ENCODE assay signal across 10 cellular contexts in genomic region chr9:133119039-133119438, GRCh38. TPM values are rescaled to one million over a fixed set of nuclear protein-coding genes. Genes with fewer than 3 reads are reported as not detected.
A peak's percentile ranks its signal among the peaks of the same experiment; 100 is the strongest.
DNase-seq lines count a peak whose midpoint lies in the region; ATAC-seq and TF ChIP-seq lines count a peak whose summit lies in the region.
"Had no signal": no experiment of that assay in that cellular context is flagged by ENCODE, and none has a peak within 500 bp of the region (broad histone marks: within the 10 kb centered on the region; RNA-seq: fewer than 3 reads in every experiment).

No MANE protein-coding gene starts in this region.

- H3K4me1 ChIP-seq in thyroid gland, result peaks cover 64 to 84% of the 10 kb centered on the region in 2 donors

- no peak for TF ChIP-seq POLR2A in thyroid gland (IDR thresholded peaks at IDR 0.05)

- peaks cover 6% of the 10 kb centered on the region for H3K36me3 Mint-ChIP-seq in activated CD8-positive, alpha-beta T cell treated with anti-CD3 and anti-CD28 coated beads for 36 hours (ENCODE audit: low read depth)
- H3K36me3 Mint-ChIP-seq in activated CD8-positive, alpha-beta T cell treated with anti-CD3 and anti-CD28 coated beads, Interleukin-2, amount 10 ng/mL, durations not matched to agents 7 days and 5 days (ENCODE audit: low read depth), result peaks cover 8% of the 10 kb centered on the region
- H3K36me3 Mint-ChIP-seq in mesothelial cell of epicardium, result no peaks in the 10 kb centered on the region

- WGBS in thyroid gland, 2 donors, result 53 to 65% methylated on average over 10 of the region's 10 CpGs

- no peaks in the 10 kb centered on the region for H3K9me3 ChIP-seq in thyroid gland
- H3K9me3 ChIP-seq: SJSA1 had no signal

- POLR2A ChIA-PET in activated CD8-positive, alpha-beta T cell treated with anti-CD3 and anti-CD28 coated beads for 36 hours (lab: Charles Lee), result interaction anchor here (1.0 to 2.8 kb wide), 4 partner anchors 14 to 83 kb away, joined by 3 to 9 read pairs (median 4); no protein-coding TSS in a partner anchor
- POLR2A ChIA-PET in activated CD8-positive, alpha-beta T cell treated with anti-CD3 and anti-CD28 coated beads, Interleukin-2, amount 10 ng/mL, durations not matched to agents 7 days and 5 days (lab: Charles Lee), result interaction anchor here (0.8 to 1.7 kb wide), 5 partner anchors 12 to 88 kb away, joined by 3 to 8 read pairs (median 4); partner anchors contain the start of gene GTF3C5

- H3K27me3 ChIP-seq in thyroid gland, result no peaks in the 10 kb centered on the region
- H3K27me3 ChIP-seq: SJSA1 had no signal

- CTCF ChIA-PET in activated CD8-positive, alpha-beta T cell treated with anti-CD3 and anti-CD28 coated beads for 36 hours (lab: Charles Lee), result interaction anchor here (1.2 to 22.4 kb wide), 3 partner anchors 14 to 27 kb away, joined by 4 to 376 read pairs (median 5); no protein-coding TSS in a partner anchor
- CTCF ChIA-PET in activated CD8-positive, alpha-beta T cell treated with anti-CD3 and anti-CD28 coated beads, Interleukin-2, amount 10 ng/mL, durations not matched to agents 7 days and 5 days (lab: Charles Lee), result interaction anchor here (0.9 to 22.3 kb wide), 4 partner anchors 12 to 97 kb away, joined by 3 to 421 read pairs (median 4); no protein-coding TSS in a partner anchor

- H3K9me3 Mint-ChIP-seq in activated CD8-positive, alpha-beta T cell treated with anti-CD3 and anti-CD28 coated beads for 36 hours, result no peaks in the 10 kb centered on the region
- no peaks in the 10 kb centered on the region for H3K9me3 Mint-ChIP-seq in activated CD8-positive, alpha-beta T cell treated with anti-CD3 and anti-CD28 coated beads, Interleukin-2, amount 10 ng/mL, durations not matched to agents 7 days and 5 days (ENCODE audit: insufficient read depth)
- no peaks in the 10 kb centered on the region for H3K9me3 Mint-ChIP-seq in mesothelial cell of epicardium

- DNase-seq in activated CD8-positive, alpha-beta T cell treated with anti-CD3 and anti-CD28 coated beads for 36 hours, result no peak
- DNase-seq in activated CD8-positive, alpha-beta T cell treated with anti-CD3 and anti-CD28 coated beads, Interleukin-2, amount 10 ng/mL, durations not matched to agents 7 days and 5 days, result no peak
- DNase-seq in dermis microvascular lymphatic vessel endothelial cell (ENCODE audit: low read depth in 2 of 2) (peak; percentile 90 to 92), mesothelial cell of epicardium (ENCODE audit: low spot score in 2 of 2, unreplicated experiment in 2 of 2) (no peak), thyroid gland (peak in 1 of 2 donors; percentile 41), kidney glomerular epithelial cell (lab: John Stamatoyannopoulos, UW) (no peak), NCI-H82 treated with DMSO at 0.1 percent for 48 hours (lab: John Stamatoyannopoulos, UW; ENCODE audit: unreplicated experiment) (no peak)
- DNase-seq: cortex of kidney had no signal

- no peaks in the 10 kb centered on the region for H3K36me3 ChIP-seq in thyroid gland
- H3K36me3 ChIP-seq: SJSA1 had no signal

- H3K4me1 Mint-ChIP-seq in activated CD8-positive, alpha-beta T cell treated with anti-CD3 and anti-CD28 coated beads for 36 hours (ENCODE audit: low read depth), result peaks cover 70% of the 10 kb centered on the region
- H3K4me1 Mint-ChIP-seq in activated CD8-positive, alpha-beta T cell treated with anti-CD3 and anti-CD28 coated beads, Interleukin-2, amount 10 ng/mL, durations not matched to agents 7 days and 5 days (ENCODE audit: low read depth), result peaks cover 82% of the 10 kb centered on the region
- H3K4me1 Mint-ChIP-seq in mesothelial cell of epicardium, result peaks cover 56% of the 10 kb centered on the region

- H3K27ac Mint-ChIP-seq in activated CD8-positive, alpha-beta T cell treated with anti-CD3 and anti-CD28 coated beads for 36 hours, result no peak overlapping the region
- no peak overlapping the region for H3K27ac Mint-ChIP-seq in activated CD8-positive, alpha-beta T cell treated with anti-CD3 and anti-CD28 coated beads, Interleukin-2, amount 10 ng/mL, durations not matched to agents 7 days and 5 days
- H3K27ac Mint-ChIP-seq in mesothelial cell of epicardium, result peak overlapping the region; percentile 85

- H3K4me3 Mint-ChIP-seq in activated CD8-positive, alpha-beta T cell treated with anti-CD3 and anti-CD28 coated beads for 36 hours, result peak overlapping the region; percentile 39
- no peak overlapping the region for H3K4me3 Mint-ChIP-seq in activated CD8-positive, alpha-beta T cell treated with anti-CD3 and anti-CD28 coated beads, Interleukin-2, amount 10 ng/mL, durations not matched to agents 7 days and 5 days
- H3K4me3 Mint-ChIP-seq in mesothelial cell of epicardium, result peak overlapping the region; percentile 75

- ATAC-seq in activated CD8-positive, alpha-beta T cell treated with anti-CD3 and anti-CD28 coated beads for 36 hours, result no peak
- ATAC-seq in activated CD8-positive, alpha-beta T cell treated with anti-CD3 and anti-CD28 coated beads, Interleukin-2, amount 10 ng/mL, durations not matched to agents 7 days and 5 days, result no peak
- ATAC-seq in HG03442 (IDR thresholded peaks at IDR 0.05; ENCODE audit: unreplicated experiment), result no peak

- no peaks in the 10 kb centered on the region for H3K27me3 Mint-ChIP-seq in activated CD8-positive, alpha-beta T cell treated with anti-CD3 and anti-CD28 coated beads for 36 hours
- H3K27me3 Mint-ChIP-seq in activated CD8-positive, alpha-beta T cell treated with anti-CD3 and anti-CD28 coated beads, Interleukin-2, amount 10 ng/mL, durations not matched to agents 7 days and 5 days (ENCODE audit: low read depth), result no peaks in the 10 kb centered on the region
- H3K27me3 Mint-ChIP-seq in mesothelial cell of epicardium (ENCODE audit: low read depth), result no peaks in the 10 kb centered on the region

- H3K4me3 ChIP-seq in thyroid gland (replicated peaks in 1 of 3), result peak overlapping the region in 1 of 3 donors; percentile 83
- H3K4me3 ChIP-seq: SJSA1 had no signal

- peak overlapping the region; percentile 31 to 92 (median 86) for H3K27ac ChIP-seq in thyroid gland
- H3K27ac ChIP-seq: SJSA1 had no signal

- intact Hi-C loops in activated CD8-positive, alpha-beta T cell treated with anti-CD3 and anti-CD28 coated beads for 36 hours (cut with micrococcal nuclease), result no loop called here
- intact Hi-C loops in thyroid gland (cut with DNase I), result no loop called here

- no peak for TF ChIP-seq CTCF in activated CD8-positive, alpha-beta T cell treated with anti-CD3 and anti-CD28 coated beads for 36 hours (IDR thresholded peaks at IDR 0.05)
- TF ChIP-seq CTCF in mesothelial cell of epicardium (IDR thresholded peaks at IDR 0.05; ENCODE audit: unreplicated experiment), result no peak
- no peak for TF ChIP-seq CTCF in thyroid gland (IDR thresholded peaks at IDR 0.05)

RNA-seq across cellular contexts. Expression of gene RALGDS, which starts 2.0 kb away (rescaled TPM):
- 10 to 100 TPM; 80.5 to 88.2 TPM for total RNA-seq in activated CD8-positive, alpha-beta T cell treated with anti-CD3 and anti-CD28 coated beads for 36 hours
- total RNA-seq in activated CD8-positive, alpha-beta T cell treated with anti-CD3 and anti-CD28 coated beads, Interleukin-2, amount 10 ng/mL, durations not matched to agents 7 days and 5 days, result 100 to 1,000 TPM in 1 of 2 experiments, 10 to 100 TPM in 1; 85.7 to 102 TPM
- total RNA-seq in dermis microvascular lymphatic vessel endothelial cell, result 25.4 and 56.5 TPM in 2 replicates
- total RNA-seq in mesothelial cell of epicardium, result 78.9 to 83.5 TPM (median 82.9 TPM) in 3 replicates
- total RNA-seq in thyroid gland, result 10 to 100 TPM; 32.2 to 55.3 (median 43.5) TPM

RNA-seq across cellular contexts. Expression of gene GBGT1, which starts 44.7 kb away (rescaled TPM):
- 1 to 10 TPM; 3.6 to 4.1 TPM for total RNA-seq in activated CD8-positive, alpha-beta T cell treated with anti-CD3 and anti-CD28 coated beads for 36 hours
- total RNA-seq in activated CD8-positive, alpha-beta T cell treated with anti-CD3 and anti-CD28 coated beads, Interleukin-2, amount 10 ng/mL, durations not matched to agents 7 days and 5 days, result 1 to 10 TPM; 3.1 to 4.1 TPM
- 21.3 and 37.7 TPM in 2 replicates for total RNA-seq in dermis microvascular lymphatic vessel endothelial cell
- 29.1 to 32.8 TPM (median 31.8 TPM) in 3 replicates for total RNA-seq in mesothelial cell of epicardium
- 10 to 100 TPM; 21.4 to 45.0 (median 25.1) TPM for total RNA-seq in thyroid gland
- total RNA-seq: SJSA1 had no signal

RNA-seq across cellular contexts. Expression of gene CEL, which starts 57.3 kb away (rescaled TPM):
- 1 to 10 TPM; 2.9 to 3.0 TPM for total RNA-seq in activated CD8-positive, alpha-beta T cell treated with anti-CD3 and anti-CD28 coated beads for 36 hours
- total RNA-seq in activated CD8-positive, alpha-beta T cell treated with anti-CD3 and anti-CD28 coated beads, Interleukin-2, amount 10 ng/mL, durations not matched to agents 7 days and 5 days, result 1 to 10 TPM; 2.4 to 2.8 TPM
- total RNA-seq in dermis microvascular lymphatic vessel endothelial cell (0.13 TPM in 2 replicates), mesothelial cell of epicardium (4.3 to 5.0 TPM (median 4.6 TPM) in 3 replicates), thyroid gland (under 1 TPM in 3 of 4 donors, not detected in 1; 0.27 to 0.46 (median 0.33) TPM)

Comparison
In these comparisons a context has a peak if more than half of its experiments do, and no peak if none do; other contexts are left out.
1. DNase-seq: peak in dermis microvascular lymphatic vessel endothelial cell (2 of 2); none in activated CD8-positive, alpha-beta T cell treated with anti-CD3 and anti-CD28 coated beads for 36 hours (single experiment), activated CD8-positive, alpha-beta T cell treated with anti-CD3 and anti-CD28 coated beads, Interleukin-2, amount 10 ng/mL, durations not matched to agents 7 days and 5 days (single experiment), mesothelial cell of epicardium (0 of 2), kidney glomerular epithelial cell (single experiment) and NCI-H82 treated with DMSO at 0.1 percent for 48 hours (single experiment).